In the genomic region with DNA sequence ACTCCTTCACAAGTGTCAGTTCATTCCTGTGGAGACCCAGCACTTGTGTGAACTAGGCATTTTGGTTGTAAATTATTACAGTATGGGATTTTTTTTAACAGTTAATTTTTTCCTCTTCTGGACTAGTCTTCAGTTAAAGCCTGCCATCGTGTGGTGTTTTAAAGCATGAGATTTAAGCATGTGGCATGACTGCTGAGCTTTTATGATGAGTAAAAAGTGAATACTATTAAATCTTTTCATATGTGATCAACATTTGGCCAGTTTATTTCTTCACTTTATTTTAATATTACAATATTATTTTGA, we compare ENCODE assay signal across 8 cellular contexts. TPM values are rescaled to one million over a fixed set of nuclear protein-coding genes. Genes with fewer than 3 reads are reported as not detected.
DNase-seq lines count a peak whose midpoint lies in the region; ATAC-seq and TF ChIP-seq lines count a peak whose summit lies in the region.

No MANE protein-coding gene starts in this region.

- H3K9me3 Mint-ChIP-seq in stimulated activated naive CD8-positive, alpha-beta T cell treated with anti-CD3 and anti-CD28 coated beads, Interleukin-15, amount 100 ng/mL, for 72 hours, result no peaks in the 10 kb centered on the region
- H3K9me3 Mint-ChIP-seq in endothelial cell (ENCODE audit: unreplicated experiment), result no peaks in the 10 kb centered on the region

- peak; percentile 52 for ATAC-seq in stimulated activated naive CD8-positive, alpha-beta T cell treated with anti-CD3 and anti-CD28 coated beads, Interleukin-15, amount 100 ng/mL, for 72 hours
- no peak for ATAC-seq in stimulated activated naive CD8-positive, alpha-beta T cell treated with anti-CD3 and anti-CD28 coated beads, Interleukin-15, Interleukin-2, amounts not matched to agents 100 U/mL and 50 U/mL, for 24 hours
- ATAC-seq in HG02973 (IDR thresholded peaks at IDR 0.05; ENCODE audit: unreplicated experiment), result no peak

- no peaks in the 10 kb centered on the region for H3K27me3 Mint-ChIP-seq in stimulated activated naive CD8-positive, alpha-beta T cell treated with anti-CD3 and anti-CD28 coated beads, Interleukin-15, amount 100 ng/mL, for 72 hours
- no peaks in the 10 kb centered on the region for H3K27me3 Mint-ChIP-seq in endothelial cell (ENCODE audit: unreplicated experiment)

- peaks cover 7% of the 10 kb centered on the region for H3K36me3 Mint-ChIP-seq in endothelial cell (ENCODE audit: low read depth, unreplicated experiment)

- intact Hi-C loops in dorsolateral prefrontal cortex (cut with DNase I), result no loop called here
- intact Hi-C loops in posterior cingulate gyrus (cut with DNase I), result no loop called here

- no peak overlapping the region for H3K4me3 Mint-ChIP-seq in stimulated activated naive CD8-positive, alpha-beta T cell treated with anti-CD3 and anti-CD28 coated beads, Interleukin-15, amount 100 ng/mL, for 72 hours
- H3K4me3 Mint-ChIP-seq in endothelial cell (ENCODE audit: unreplicated experiment), result no peak overlapping the region

- peak; percentile 64 for TF ChIP-seq CTCF in LNCaP clone FGC (IDR thresholded peaks at IDR 0.05; ENCODE audit: control insufficient read depth, extremely low read depth, insufficient read depth)
- TF ChIP-seq CTCF in dorsolateral prefrontal cortex (IDR thresholded peaks at IDR 0.05 in 54 of 56, conservative IDR thresholded peaks at IDR 0.05 in 2 of 56; ENCODE audit: low read depth in 1 of 56, partially characterized antibody in 56 of 56), result peak in 53 of 56 donors; percentile 22 to 66 (median 43)
- TF ChIP-seq CTCF in endothelial cell (IDR thresholded peaks at IDR 0.05; ENCODE audit: unreplicated experiment), result no peak

- H3K27ac ChIP-seq in dorsolateral prefrontal cortex, result no peak overlapping the region

- no peaks in the 10 kb centered on the region for H3K27me3 ChIP-seq in dorsolateral prefrontal cortex

- no peak for DNase-seq in stimulated activated naive CD8-positive, alpha-beta T cell treated with anti-CD3 and anti-CD28 coated beads, Interleukin-15, amount 100 ng/mL, for 72 hours
- no peak for DNase-seq in stimulated activated naive CD8-positive, alpha-beta T cell treated with anti-CD3 and anti-CD28 coated beads, Interleukin-15, Interleukin-2, amounts not matched to agents 100 U/mL and 50 U/mL, for 24 hours
- no peak for DNase-seq in LNCaP clone FGC (ENCODE audit: low read depth)
- DNase-seq in dorsolateral prefrontal cortex, result no peak
- peak; percentile 58 for DNase-seq in superior temporal gyrus (ENCODE audit: extremely low spot score)
- DNase-seq in posterior cingulate gyrus, result no peak
- no peak for DNase-seq in endothelial cell (ENCODE audit: low spot score)

- no peak overlapping the region for H3K4me3 ChIP-seq in LNCaP clone FGC (ENCODE audit: low read depth, low read length)
- H3K4me3 ChIP-seq in dorsolateral prefrontal cortex, result no peak overlapping the region

- H3K27ac Mint-ChIP-seq in stimulated activated naive CD8-positive, alpha-beta T cell treated with anti-CD3 and anti-CD28 coated beads, Interleukin-15, amount 100 ng/mL, for 72 hours, result no peak overlapping the region
- H3K27ac Mint-ChIP-seq in endothelial cell (ENCODE audit: unreplicated experiment), result no peak overlapping the region

- H3K4me1 Mint-ChIP-seq in stimulated activated naive CD8-positive, alpha-beta T cell treated with anti-CD3 and anti-CD28 coated beads, Interleukin-15, amount 100 ng/mL, for 72 hours, result peaks cover 42% of the 10 kb centered on the region
- H3K4me1 Mint-ChIP-seq in endothelial cell (ENCODE audit: unreplicated experiment), result no peaks in the 10 kb centered on the region

RNA-seq across cellular contexts. Expression of gene LMNB1, which starts 25.0 kb away (rescaled TPM):
- total RNA-seq in dorsolateral prefrontal cortex (10 to 100 TPM in 33 of 120 experiments, 1 to 10 TPM in 87; 4.1 to 22.3 (median 8.6) TPM), endothelial cell (ENCODE audit: unreplicated experiment) (69.8 TPM)
